Comparison of ENCODE assay signal across 24 cellular contexts in genomic region chr6:107323133-107323785, GRCh38.
DNase-seq lines count a peak whose midpoint lies in the region; ATAC-seq, FAIRE-seq and TF ChIP-seq lines count a peak whose summit lies in the region.
"Had no signal": no experiment of that assay in that cellular context is flagged by ENCODE, and none has a peak within 500 bp of the region (broad histone marks: within the 10 kb centered on the region; RNA-seq: fewer than 3 reads in every experiment).

No MANE protein-coding gene starts in this region.

- H3K4me2 ChIP-seq in OCI-LY7 (ENCODE audit: low read length) = no peak overlapping the region
- H3K4me2 ChIP-seq: GM23338 had no signal

- H3K4me3 ChIP-seq in ACC112 (ENCODE audit: low read depth, low read length) (no peak overlapping the region), fibroblast of pulmonary artery (replicated peaks; ENCODE audit: low read depth, low read length) (no peak overlapping the region), OCI-LY7 (ENCODE audit: low read depth, low read length, poor library complexity, severe bottlenecking) (no peak overlapping the region), pancreas (no peak overlapping the region)
- H3K4me3 ChIP-seq: coronary artery, gastroesophageal sphincter, GM23338, uterus had no signal

- WGBS in pancreas, 2 donors = 86 to 94% methylated on average over 1 of the region's 1 CpG

- H3K9me2 ChIP-seq in OCI-LY7 (ENCODE audit: insufficient read depth, low read length) = no peaks in the 10 kb centered on the region

- ATAC-seq in HG03460 (IDR thresholded peaks at IDR 0.05; ENCODE audit: unreplicated experiment) (no peak), GM21786 (IDR thresholded peaks at IDR 0.05; ENCODE audit: unreplicated experiment) (no peak), pancreas (no peak)
- ATAC-seq: gastroesophageal sphincter; GM23338; naive thymus-derived CD4-positive, alpha-beta T cell; right cardiac atrium had no signal

- no peaks in the 10 kb centered on the region for H3K9me3 ChIP-seq in OCI-LY7 (ENCODE audit: low read length)
- no peaks in the 10 kb centered on the region for H3K9me3 ChIP-seq in pancreas
- H3K9me3 ChIP-seq: gastroesophageal sphincter, uterus had no signal

- CTCF ChIA-PET in OCI-LY7 (lab: Charles Lee; ENCODE audit: unreplicated experiment) = no interaction called here

- BruUV-seq in OCI-LY7 (replicated peaks; lab: Mats Ljungman, UMichigan) = no TSS peak

- no peak overlapping the region for H2AFZ ChIP-seq in ACC112 (ENCODE audit: low read length, unreplicated experiment)
- H2AFZ ChIP-seq in OCI-LY7 (ENCODE audit: low read length) = no peak overlapping the region
- H2AFZ ChIP-seq: GM23338 had no signal

- peak; percentile 90 for DNase-seq in HCEC 1CT
- peak; percentile 27 for DNase-seq in amniotic epithelial cell (ENCODE audit: low read depth)
- DNase-seq in fibroblast of pulmonary artery (ENCODE audit: low read depth) = peak; percentile 44
- no peak for DNase-seq in OCI-LY7 (ENCODE audit: low spot score)
- no peak for DNase-seq in pancreas
- DNase-seq: activated CD4-positive, alpha-beta T cell treated with anti-CD3 and anti-CD28 coated beads for 1 hour; activated naive CD4-positive, alpha-beta T cell treated with anti-CD3 and anti-CD28 coated beads, Interleukin-2, amount 50 U/mL, for 16 hours; activated T-cell treated with anti-CD3 and anti-CD28 coated beads, Interleukin-2, amount 50 U/mL, for 48 hours; GF-D8; kidney glomerular epithelial cell; naive thymus-derived CD4-positive, alpha-beta T cell; NCI-H1436; NCI-H2171; NCI-H69; right cardiac atrium; stimulated activated CD4-positive, alpha-beta T cell treated with anti-CD3 and anti-CD28 coated beads, Interleukin-15, amount 100 ng/mL, for 24 hours; substantia nigra; uterus had no signal

- FAIRE-seq in pancreas (lab: Jason Lieb, UNC) = no peak

- peaks cover 44% of the 10 kb centered on the region for H3K4me1 ChIP-seq in ACC112 (ENCODE audit: control insufficient read depth, insufficient read depth, low read length, unreplicated experiment)
- peaks cover 16% of the 10 kb centered on the region for H3K4me1 ChIP-seq in OCI-LY7 (ENCODE audit: insufficient read depth, low read length, poor library complexity, severe bottlenecking)
- H3K4me1 ChIP-seq in pancreas = no peaks in the 10 kb centered on the region
- H3K4me1 ChIP-seq: uterus had no signal

- H3K36me3 ChIP-seq in ACC112 (ENCODE audit: insufficient read depth, low read length) (no peaks in the 10 kb centered on the region), OCI-LY7 (ENCODE audit: insufficient read depth, low read length) (no peaks in the 10 kb centered on the region), pancreas (no peaks in the 10 kb centered on the region)
- H3K36me3 ChIP-seq: gastroesophageal sphincter, uterus had no signal

- intact Hi-C loops in OCI-LY7 (cut with micrococcal nuclease; ENCODE audit: unreplicated experiment) (no loop called here), pancreas (cut with DNase I) (no loop called here)

- H3K27ac ChIP-seq in ACC112 (ENCODE audit: low read depth, low read length) (peak overlapping the region; percentile 66), OCI-LY7 (ENCODE audit: low read depth, low read length, poor library complexity, severe bottlenecking) (no peak overlapping the region), pancreas (no peak overlapping the region)
- H3K27ac ChIP-seq: coronary artery, gastroesophageal sphincter, uterus had no signal

- POLR2A ChIA-PET in OCI-LY7 (lab: Charles Lee) = interaction anchor here (0.6 to 1.1 kb wide), 6 partner anchors 98 to 1552 kb away, joined by 3 read pairs; no protein-coding TSS in a partner anchor

- no peaks in the 10 kb centered on the region for H3K79me2 ChIP-seq in ACC112 (ENCODE audit: control insufficient read depth, insufficient read depth, low read length, unreplicated experiment)
- H3K79me2 ChIP-seq in OCI-LY7 (ENCODE audit: insufficient read depth, low read depth, low read length) = no peaks in the 10 kb centered on the region; the same call in 1 of the 2 replicates

- H4K20me1 ChIP-seq in OCI-LY7 (ENCODE audit: insufficient read depth, low read length) = no peaks in the 10 kb centered on the region

- no peak for TF ChIP-seq CTCF in fibroblast of pulmonary artery (IDR thresholded peaks at IDR 0.05; ENCODE audit: low read length, missing control alignments)
- TF ChIP-seq CTCF in OCI-LY7 (conservative IDR thresholded peaks at IDR 0.05; ENCODE audit: low read length) = no peak
- no peak for TF ChIP-seq CTCF in pancreas (IDR thresholded peaks at IDR 0.05)

- H3K27me3 ChIP-seq in ACC112 (ENCODE audit: insufficient read depth, low read length) (no peaks in the 10 kb centered on the region), pancreas (no peaks in the 10 kb centered on the region)
- H3K27me3 ChIP-seq: gastroesophageal sphincter, uterus had no signal

Comparison
In these comparisons a context has a peak if more than half of its experiments do, and no peak if none do; other contexts are left out.
1. DNase-seq: peak in HCEC 1CT (single experiment), amniotic epithelial cell (single experiment) and fibroblast of pulmonary artery (single experiment); none in OCI-LY7 (single experiment) and pancreas (0 of 6).